Comparison of ENCODE assay signal across 35 cellular contexts in the genomic region with DNA sequence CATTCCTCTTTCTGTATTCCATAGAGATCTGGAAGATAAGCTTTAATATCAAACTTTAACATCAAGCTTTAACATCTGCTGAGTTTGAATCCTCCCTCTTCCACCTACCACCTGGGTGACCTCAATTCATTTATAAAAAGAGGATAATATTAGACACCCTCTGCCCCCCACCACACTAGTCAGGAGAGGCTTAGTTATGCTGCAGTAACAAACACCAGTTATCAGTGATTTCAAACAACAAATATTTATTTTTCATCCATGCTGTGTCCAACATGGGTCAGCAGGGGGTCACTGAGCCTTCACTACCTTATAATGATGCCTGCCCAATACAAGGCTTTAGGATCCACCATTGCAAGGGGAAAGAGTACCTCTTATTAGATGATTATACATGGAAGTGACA.
"Had no signal": no experiment of that assay in that cellular context is flagged by ENCODE, and none has a peak within 500 bp of the region (broad histone marks: within the 10 kb centered on the region; RNA-seq: fewer than 3 reads in every experiment).

No MANE protein-coding gene starts in this region.

- H3K4me2 ChIP-seq: KMS-11 had no signal

- H3K36me3 ChIP-seq: MG63 had no signal

- H3K9me3 ChIP-seq: MG63 had no signal

- H3K9ac ChIP-seq: KMS-11 had no signal

- DNase-seq: Karpas-422, Kasumi-1, MG63, MM.1S, MV-4-11, NCI-H1048, NCI-H1092, NCI-H1092 treated with DMSO at 0.1 percent for 48 hours, NCI-H1105, NCI-H1105 treated with DMSO at 0.1 percent for 48 hours, NCI-H1417, NCI-H1417 treated with DMSO at 0.1 percent for 48 hours, NCI-H1436, NCI-H1436 treated with DMSO at 0.1 percent for 48 hours, NCI-H146, NCI-H1694, NCI-H1694 treated with DMSO at 0.1 percent for 48 hours, NCI-H187, NCI-H187 treated with DMSO at 0.1 percent for 48 hours, NCI-H1930, NCI-H2029, NCI-H2029 treated with DMSO at 0.1 percent for 48 hours, NCI-H2081, NCI-H2081 treated with DMSO at 0.1 percent for 48 hours, NCI-H2107, NCI-H2171, NCI-H2171 treated with DMSO at 0.1 percent for 48 hours, NCI-H2227 treated with DMSO at 0.1 percent for 48 hours, NCI-H226, NCI-H345, NCI-H446, NCI-H446 treated with DMSO at 0.1 percent for 48 hours, NCI-H510A, NCI-H510A treated with DMSO at 0.1 percent for 48 hours had no signal

- H3K27me3 ChIP-seq: MG63 had no signal

- H3K27ac ChIP-seq: KMS-11 had no signal

- H3K4me3 ChIP-seq: MG63 had no signal
